ENCODE assay signal across 1 cellular context in genomic region chr6:159646731-159647130, GRCh38.
TF ChIP-seq lines count a peak whose summit lies in the region.

No MANE protein-coding gene starts in this region.

TF ChIP-seq in GM12878, 131 proteins besides CTCF, POLR2A, EP300 and RAD21 (continued from another document):
- TF ChIP-seq NBN (IDR thresholded peaks at IDR 0.05) (0 out of 2 replicates have a peak, but pooled peaks have one; percentile 51), HCFC1 (IDR thresholded peaks at IDR 0.05; ENCODE audit: low read length) (no peak), DPF2 (IDR thresholded peaks at IDR 0.05) (0 out of 2 replicates have a peak, but pooled peaks have one; percentile 28), MTA2 (IDR thresholded peaks at IDR 0.05; ENCODE audit: low read depth) (peak; percentile 64; the same call in 1 of the 2 replicates), IRF3 (IDR thresholded peaks at IDR 0.05) (no peak), MEF2B (IDR thresholded peaks at IDR 0.05; ENCODE audit: partially characterized antibody, poor library complexity, severe bottlenecking) (peak; percentile 25), ZNF24 (IDR thresholded peaks at IDR 0.05) (peak; percentile 47; the same call in 1 of the 2 replicates), BHLHE40 (IDR thresholded peaks at IDR 0.05; ENCODE audit: borderline replicate concordance in 1 of 2, low read depth in 2 of 2, low read length in 1 of 2) (peak; percentile 45 to 65; a peak in 2 of 4 replicates), RUNX3 (IDR thresholded peaks at IDR 0.05; ENCODE audit: low read length) (peak; percentile 82), SPI1 (IDR thresholded peaks at IDR 0.05; ENCODE audit: borderline replicate concordance, insufficient read depth, low read depth, low read length) (peak; percentile 23; the same call in 1 of the 2 replicates)
